Comparison of ENCODE assay signal across 19 cellular contexts in the genomic region with DNA sequence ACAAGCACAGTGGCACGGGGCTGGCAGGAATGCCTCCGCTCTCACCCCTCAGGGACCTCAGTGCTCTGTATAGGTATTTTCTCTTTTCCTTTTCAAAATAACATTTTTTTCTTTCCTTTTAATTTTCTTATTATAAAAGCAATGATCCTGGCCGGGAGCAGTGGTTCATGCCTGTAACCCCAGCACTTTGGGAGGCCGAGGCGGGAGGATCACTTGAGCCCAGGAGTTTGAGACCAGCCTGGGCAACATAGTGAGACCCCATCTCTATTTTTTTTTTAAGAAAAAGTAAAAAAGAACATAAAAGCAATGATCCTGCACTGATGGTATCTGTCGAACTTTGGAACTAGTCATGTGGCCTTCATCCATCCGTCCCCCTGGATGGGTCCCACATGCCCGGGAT. TPM values are rescaled to one million over a fixed set of nuclear protein-coding genes. Genes with fewer than 3 reads are reported as not detected.
DNase-seq lines count a peak whose midpoint lies in the region; ATAC-seq and TF ChIP-seq lines count a peak whose summit lies in the region.
"Had no signal": no experiment of that assay in that cellular context is flagged by ENCODE, and none has a peak within 500 bp of the region (broad histone marks: within the 10 kb centered on the region; RNA-seq: fewer than 3 reads in every experiment).

No MANE protein-coding gene starts in this region.

- H3K27me3 ChIP-seq in BLaER1 treated with 17β-estradiol and CSF1 and Interleukin-3, amounts not matched to agents 10 nM and 100 nM, result no peaks in the 10 kb centered on the region
- no peaks in the 10 kb centered on the region for H3K27me3 ChIP-seq in heart left ventricle

- H4K20me1 ChIP-seq in BLaER1 treated with 17β-estradiol and CSF1 and Interleukin-3, amounts not matched to agents 10 nM and 100 nM, result no peaks in the 10 kb centered on the region

- H3K9me3 ChIP-seq in BLaER1 treated with 17β-estradiol and CSF1 and Interleukin-3, amounts not matched to agents 10 nM and 100 nM (replicated peaks in 1 of 11), result no peaks in the 10 kb centered on the region
- H3K9me3 ChIP-seq in heart left ventricle, result no peaks in the 10 kb centered on the region

- H3K36me3 ChIP-seq in BLaER1 treated with 17β-estradiol and CSF1 and Interleukin-3, amounts not matched to agents 10 nM and 100 nM, result no peaks in the 10 kb centered on the region
- no peaks in the 10 kb centered on the region for H3K36me3 ChIP-seq in heart left ventricle

- H3K36me3 Mint-ChIP-seq in activated CD8-positive, alpha-beta memory T cell treated with anti-CD3 and anti-CD28 coated beads, Interleukin-2, amount 10 ng/mL, durations not matched to agents 7 days and 5 days, result peaks cover 59% of the 10 kb centered on the region
- peaks cover 66% of the 10 kb centered on the region for H3K36me3 Mint-ChIP-seq in activated CD8-positive, alpha-beta T cell treated with anti-CD3 and anti-CD28 coated beads, Interleukin-2, amount 10 ng/mL, durations not matched to agents 7 days and 5 days (ENCODE audit: low read depth)
- H3K36me3 Mint-ChIP-seq in natural killer cell, result peaks cover 24% of the 10 kb centered on the region

- POLR2A ChIA-PET in activated CD8-positive, alpha-beta T cell treated with anti-CD3 and anti-CD28 coated beads, Interleukin-2, amount 10 ng/mL, durations not matched to agents 7 days and 5 days (lab: Charles Lee), result no interaction called here

- CTCF ChIA-PET in activated CD8-positive, alpha-beta memory T cell treated with anti-CD3 and anti-CD28 coated beads, Interleukin-2, amount 10 ng/mL, durations not matched to agents 7 days and 5 days (lab: Charles Lee), result interaction anchor here (1.6 kb wide), 1 partner anchor 20 kb away, joined by 3 read pairs; no protein-coding TSS in a partner anchor
- CTCF ChIA-PET in activated CD8-positive, alpha-beta T cell treated with anti-CD3 and anti-CD28 coated beads, Interleukin-2, amount 10 ng/mL, durations not matched to agents 7 days and 5 days (lab: Charles Lee), result interaction anchor here (1.2 kb wide), 1 partner anchor 40 kb away, joined by 3 read pairs; no protein-coding TSS in a partner anchor

- H3K27me3 Mint-ChIP-seq in activated CD8-positive, alpha-beta memory T cell treated with anti-CD3 and anti-CD28 coated beads, Interleukin-2, amount 10 ng/mL, durations not matched to agents 7 days and 5 days, result no peaks in the 10 kb centered on the region
- H3K27me3 Mint-ChIP-seq in activated CD8-positive, alpha-beta T cell treated with anti-CD3 and anti-CD28 coated beads, Interleukin-2, amount 10 ng/mL, durations not matched to agents 7 days and 5 days (ENCODE audit: low read depth), result no peaks in the 10 kb centered on the region
- H3K27me3 Mint-ChIP-seq in natural killer cell (ENCODE audit: low read depth in 2 of 2), result no peaks in the 10 kb centered on the region

- peak overlapping the region; percentile 96 for H3K4me3 Mint-ChIP-seq in activated CD8-positive, alpha-beta memory T cell treated with anti-CD3 and anti-CD28 coated beads, Interleukin-2, amount 10 ng/mL, durations not matched to agents 7 days and 5 days
- H3K4me3 Mint-ChIP-seq in activated CD8-positive, alpha-beta T cell treated with anti-CD3 and anti-CD28 coated beads, Interleukin-2, amount 10 ng/mL, durations not matched to agents 7 days and 5 days, result peak overlapping the region; percentile 96
- H3K4me3 Mint-ChIP-seq in natural killer cell, result peak overlapping the region; percentile 100

- no peak for ATAC-seq in activated CD8-positive, alpha-beta memory T cell treated with anti-CD3 and anti-CD28 coated beads, Interleukin-2, amount 10 ng/mL, durations not matched to agents 7 days and 5 days
- no peak for ATAC-seq in activated CD8-positive, alpha-beta T cell treated with anti-CD3 and anti-CD28 coated beads, Interleukin-2, amount 10 ng/mL, durations not matched to agents 7 days and 5 days
- ATAC-seq in natural killer cell (no peak), GM18873 (IDR thresholded peaks at IDR 0.05; ENCODE audit: low FRiP score, unreplicated experiment) (no peak), heart left ventricle (no peak)

- no peak for TF ChIP-seq POLR2A in heart left ventricle (IDR thresholded peaks at IDR 0.05)

- TF ChIP-seq CTCF in natural killer cell (IDR thresholded peaks at IDR 0.05) (no peak), heart left ventricle (IDR thresholded peaks at IDR 0.05) (no peak)

- peak overlapping the region; percentile 48 for H3K27ac Mint-ChIP-seq in activated CD8-positive, alpha-beta memory T cell treated with anti-CD3 and anti-CD28 coated beads, Interleukin-2, amount 10 ng/mL, durations not matched to agents 7 days and 5 days
- no peak overlapping the region for H3K27ac Mint-ChIP-seq in activated CD8-positive, alpha-beta T cell treated with anti-CD3 and anti-CD28 coated beads, Interleukin-2, amount 10 ng/mL, durations not matched to agents 7 days and 5 days
- H3K27ac Mint-ChIP-seq in natural killer cell, result peak overlapping the region; percentile 95 to 97

- DNase-seq in activated CD8-positive, alpha-beta memory T cell treated with anti-CD3 and anti-CD28 coated beads, Interleukin-2, amount 10 ng/mL, durations not matched to agents 7 days and 5 days, result no peak
- no peak for DNase-seq in activated CD8-positive, alpha-beta memory T cell treated with anti-CD3 and anti-CD28 coated beads, Interleukin-2, amount 50 U/mL, for 48 hours
- no peak for DNase-seq in activated CD8-positive, alpha-beta T cell treated with anti-CD3 and anti-CD28 coated beads, Interleukin-2, amount 10 ng/mL, durations not matched to agents 7 days and 5 days
- DNase-seq in natural killer cell (no peak), NCI-H1048 (lab: John Stamatoyannopoulos, UW) (no peak), heart left ventricle (no peak)
- DNase-seq: C1 segment of cervical spinal cord, COR-L47, GF-D8, GM23248, HCEC 1CT, NCI-H1436 treated with DMSO at 0.1 percent for 48 hours, NCI-H2029 treated with DMSO at 0.1 percent for 48 hours, NCI-H748 treated with DMSO at 0.1 percent for 48 hours had no signal

- H3K9ac ChIP-seq in BLaER1 treated with 17β-estradiol and CSF1 and Interleukin-3, amounts not matched to agents 10 nM and 100 nM, result peak overlapping the region in 2 of 11 experiments; percentile 23 to 37; a peak in 3 of 22 replicates
- H3K9ac ChIP-seq: GM23248 had no signal

- peaks cover 77% of the 10 kb centered on the region for H3K4me1 Mint-ChIP-seq in activated CD8-positive, alpha-beta memory T cell treated with anti-CD3 and anti-CD28 coated beads, Interleukin-2, amount 10 ng/mL, durations not matched to agents 7 days and 5 days
- H3K4me1 Mint-ChIP-seq in activated CD8-positive, alpha-beta T cell treated with anti-CD3 and anti-CD28 coated beads, Interleukin-2, amount 10 ng/mL, durations not matched to agents 7 days and 5 days (ENCODE audit: low read depth), result peaks cover 78% of the 10 kb centered on the region
- H3K4me1 Mint-ChIP-seq in natural killer cell, result peaks cover 74 to 92% of the 10 kb centered on the region in 2 donors

- peaks cover 11 to 41% (median 34%) of the 10 kb centered on the region in 10 experiments; a peak in 18 of 20 replicates for H3K4me1 ChIP-seq in BLaER1 treated with 17β-estradiol and CSF1 and Interleukin-3, amounts not matched to agents 10 nM and 100 nM
- H3K4me1 ChIP-seq in heart left ventricle, result peaks cover 0 to 10% (median 0%) of the 10 kb centered on the region in 12 donors

- intact Hi-C loops in natural killer cell (cut with micrococcal nuclease) (no loop called here), heart left ventricle (cut with DNase I) (no loop called here)

- H3K4me2 ChIP-seq in BLaER1 treated with 17β-estradiol and CSF1 and Interleukin-3, amounts not matched to agents 10 nM and 100 nM, result peak overlapping the region in 7 of 11 experiments; percentile 17 to 62 (median 57); a peak in 13 of 22 replicates

- no peak overlapping the region for H3K4me3 ChIP-seq in BLaER1 treated with 17β-estradiol and CSF1 and Interleukin-3, amounts not matched to agents 10 nM and 100 nM
- H3K4me3 ChIP-seq in heart left ventricle, result peak overlapping the region in 1 of 12 donors; percentile 56
- H3K4me3 ChIP-seq: GM23248 had no signal

- WGBS in heart left ventricle, 4 donors, result 96 to 98% (median 96%) methylated on average over 8 of the region's 8 CpGs

- no peak overlapping the region for H3K27ac ChIP-seq in BLaER1 treated with 17β-estradiol and CSF1 and Interleukin-3, amounts not matched to agents 10 nM and 100 nM
- no peak overlapping the region for H3K27ac ChIP-seq in heart left ventricle
- H3K27ac ChIP-seq: GM23248 had no signal

- no peaks in the 10 kb centered on the region for H3K9me3 Mint-ChIP-seq in activated CD8-positive, alpha-beta memory T cell treated with anti-CD3 and anti-CD28 coated beads, Interleukin-2, amount 10 ng/mL, durations not matched to agents 7 days and 5 days (ENCODE audit: low read depth)
- H3K9me3 Mint-ChIP-seq in activated CD8-positive, alpha-beta T cell treated with anti-CD3 and anti-CD28 coated beads, Interleukin-2, amount 10 ng/mL, durations not matched to agents 7 days and 5 days (ENCODE audit: insufficient read depth), result no peaks in the 10 kb centered on the region
- no peaks in the 10 kb centered on the region for H3K9me3 Mint-ChIP-seq in natural killer cell

RNA-seq across cellular contexts. Expression of a gene that starts 3.2 kb away (rescaled TPM):
- total RNA-seq in activated CD8-positive, alpha-beta memory T cell treated with anti-CD3 and anti-CD28 coated beads, Interleukin-2, amount 10 ng/mL, durations not matched to agents 7 days and 5 days, result 100 to 1,000 TPM; 381 to 433 TPM
- total RNA-seq in activated CD8-positive, alpha-beta T cell treated with anti-CD3 and anti-CD28 coated beads, Interleukin-2, amount 10 ng/mL, durations not matched to agents 7 days and 5 days, result 100 to 1,000 TPM; 265 to 272 TPM
- total RNA-seq in natural killer cell (1,000 to 10,000 TPM; 1,641 to 2,133 (median 1,982) TPM), heart left ventricle (10 to 100 TPM in 1 of 9 donors, 1 to 10 TPM in 4, under 1 TPM in 4; 0.50 to 19.4 (median 1.4) TPM)
- 1 to 10 TPM in 1 of 2 donors, under 1 TPM in 1; 0.68 to 1.0 TPM for polyA plus RNA-seq in heart left ventricle
- total RNA-seq: A172, Daoy, GM23248, NCI-H460 had no signal
- polyA plus RNA-seq: GM23248 had no signal

Comparison
In these comparisons a context has a peak if more than half of its experiments do, and no peak if none do; other contexts are left out.
1. RNA of a gene that starts 3.2 kb away (total RNA-seq): 1,641 to 2,133 TPM in natural killer cell, 381 to 433 TPM in activated CD8-positive, alpha-beta memory T cell treated with anti-CD3 and anti-CD28 coated beads, Interleukin-2, amount 10 ng/mL, durations not matched to agents 7 days and 5 days and 265 to 272 TPM in activated CD8-positive, alpha-beta T cell treated with anti-CD3 and anti-CD28 coated beads, Interleukin-2, amount 10 ng/mL, durations not matched to agents 7 days and 5 days; 0.50 to 19.4 TPM in heart left ventricle; every median in the first group is over 10 times any median in the second.
2. Peak in every context shown above with its lines, with median percentiles within 50 percentile points of each other: H3K4me3 Mint-ChIP-seq.